ENCODE assay signal across 8 cellular contexts in genomic region chr2:199973703-199974102, GRCh38. TPM values are rescaled to one million over a fixed set of nuclear protein-coding genes. Genes with fewer than 3 reads are reported as not detected.
DNase-seq lines count a peak whose midpoint lies in the region; ATAC-seq and TF ChIP-seq lines count a peak whose summit lies in the region.
"Had no signal": no experiment of that assay in that cellular context is flagged by ENCODE, and none has a peak within 500 bp of the region (broad histone marks: within the 10 kb centered on the region; RNA-seq: fewer than 3 reads in every experiment).

No MANE protein-coding gene starts in this region.

- H3K4me3 ChIP-seq in mesendoderm (ENCODE audit: low read length), result no peak overlapping the region
- H3K4me3 ChIP-seq: lung had no signal

- H3K4me2 ChIP-seq in mesendoderm (ENCODE audit: low read length), result no peak overlapping the region

- CTCF ChIA-PET in GM10248 (lab: Yijun Ruan, JAX), result interaction anchor here (0.7 to 3.6 kb wide), 16 partner anchors 8 to 730 kb away, joined by 3 to 28 read pairs (median 3); no protein-coding TSS in a partner anchor

- H3K4me3 Mint-ChIP-seq in chondrocyte (ENCODE audit: unreplicated experiment), result no peak overlapping the region

- no peak overlapping the region for H2BK120ac ChIP-seq in mesendoderm (ENCODE audit: low read depth, low read length)

- ATAC-seq in GM21825 (IDR thresholded peaks at IDR 0.05; ENCODE audit: unreplicated experiment), result no peak

- H3K36me3 ChIP-seq in mesendoderm (ENCODE audit: control insufficient read depth, insufficient read depth, low read length), result no peaks in the 10 kb centered on the region

- POLR2A ChIA-PET in GM10248 (lab: Yijun Ruan, JAX), result no interaction called here

- H3K27ac ChIP-seq in mesendoderm (ENCODE audit: low read depth, low read length), result no peak overlapping the region

- H4K8ac ChIP-seq in mesendoderm (ENCODE audit: low read depth, low read length), result no peak overlapping the region

- H3K4me1 ChIP-seq in mesendoderm (ENCODE audit: control insufficient read depth, low read depth, low read length), result no peaks in the 10 kb centered on the region

- DNase-seq in GM10248 (ENCODE audit: extremely low spot score) (no peak), NCI-H2196 (lab: John Stamatoyannopoulos, UW; ENCODE audit: unreplicated experiment) (peak; percentile 8), chondrocyte (ENCODE audit: low spot score) (no peak), mesendoderm (peak; percentile 66), nucleus accumbens (lab: John Stamatoyannopoulos, UW) (no peak)
- no peak for DNase-seq in stimulated activated CD4-positive, alpha-beta T cell treated with anti-CD3 and anti-CD28 coated beads, Interleukin-1b, Interleukin-23, amount 100 ng/mL, for 48 hours

- H3K23ac ChIP-seq in mesendoderm (ENCODE audit: low read length), result no peak overlapping the region

- no peaks in the 10 kb centered on the region for H3K36me3 Mint-ChIP-seq in chondrocyte (ENCODE audit: low read depth)

- no peak overlapping the region for H2AK5ac ChIP-seq in mesendoderm (ENCODE audit: low read length)

- H2BK5ac ChIP-seq in mesendoderm (ENCODE audit: low read length), result no peak overlapping the region

- no peak overlapping the region for H3K9ac ChIP-seq in mesendoderm (ENCODE audit: low read length)

- no peaks in the 10 kb centered on the region for H3K79me2 ChIP-seq in mesendoderm (ENCODE audit: control insufficient read depth, insufficient read depth, low read length)

- no peaks in the 10 kb centered on the region for H3K27me3 ChIP-seq in mesendoderm (ENCODE audit: insufficient read depth, low read length, poor library complexity)

- TF ChIP-seq CTCF in GM10248 (IDR thresholded peaks at IDR 0.05; ENCODE audit: control extremely low read depth, extremely low read depth, low read depth, missing control alignments) (peak; percentile 43), chondrocyte (IDR thresholded peaks at IDR 0.05) (peak; percentile 91)

- H3K9me3 Mint-ChIP-seq in chondrocyte (ENCODE audit: low read depth), result peaks cover 7% of the 10 kb centered on the region

- peaks cover 32% of the 10 kb centered on the region for H3K4me1 Mint-ChIP-seq in chondrocyte (ENCODE audit: low read depth)

- H3K27me3 Mint-ChIP-seq in chondrocyte (ENCODE audit: low read depth), result no peaks in the 10 kb centered on the region

- H2BK15ac ChIP-seq in mesendoderm (replicated peaks; ENCODE audit: low read depth), result no peak overlapping the region

- no CpG with 5 or more reads among the region's 2 CpGs for WGBS in mesendoderm (ENCODE audit: extremely low coverage, insufficient coverage, low lambda C conversion rate)

- H3K56ac ChIP-seq in mesendoderm (ENCODE audit: low read length), result no peak overlapping the region

- H3K4ac ChIP-seq in mesendoderm (ENCODE audit: low read depth, low read length), result no peak overlapping the region

- peak overlapping the region; percentile 90 for H3K27ac Mint-ChIP-seq in chondrocyte (ENCODE audit: unreplicated experiment)

- H4K5ac ChIP-seq in mesendoderm (ENCODE audit: low read length), result no peak overlapping the region

- no peak overlapping the region for H3K18ac ChIP-seq in mesendoderm (ENCODE audit: low read length)

- no peaks in the 10 kb centered on the region for H3K79me1 ChIP-seq in mesendoderm (ENCODE audit: low read length)

RNA-seq across cellular contexts. Expression of gene MAIP1, which starts 18.3 kb away (rescaled TPM):
- 9.4 to 15.1 TPM (median 14.6 TPM) in 3 replicates for total RNA-seq in chondrocyte
- polyA plus RNA-seq in mesendoderm (2013, experiment 1 of 2), result 24.8 TPM
- polyA plus RNA-seq in mesendoderm (2013, experiment 2 of 2), result 24.9 TPM

RNA-seq across cellular contexts. Expression of gene TYW5, which starts 18.4 kb away (rescaled TPM):
- 5.1 to 6.8 TPM (median 6.0 TPM) in 3 replicates for total RNA-seq in chondrocyte
- polyA plus RNA-seq in mesendoderm (2013, experiment 1 of 2), result 6.8 TPM
- polyA plus RNA-seq in mesendoderm (2013, experiment 2 of 2), result 6.7 TPM

Comparison
In these comparisons a context has a peak if more than half of its experiments do, and no peak if none do; other contexts are left out.
1. DNase-seq: peak in NCI-H2196 (single experiment) and mesendoderm (single experiment); none in GM10248 (single experiment), chondrocyte (single experiment), nucleus accumbens (0 of 56) and stimulated activated CD4-positive, alpha-beta T cell treated with anti-CD3 and anti-CD28 coated beads, Interleukin-1b, Interleukin-23, amount 100 ng/mL, for 48 hours (single experiment).